ENCODE assay signal across 7 cellular contexts in the genomic region with DNA sequence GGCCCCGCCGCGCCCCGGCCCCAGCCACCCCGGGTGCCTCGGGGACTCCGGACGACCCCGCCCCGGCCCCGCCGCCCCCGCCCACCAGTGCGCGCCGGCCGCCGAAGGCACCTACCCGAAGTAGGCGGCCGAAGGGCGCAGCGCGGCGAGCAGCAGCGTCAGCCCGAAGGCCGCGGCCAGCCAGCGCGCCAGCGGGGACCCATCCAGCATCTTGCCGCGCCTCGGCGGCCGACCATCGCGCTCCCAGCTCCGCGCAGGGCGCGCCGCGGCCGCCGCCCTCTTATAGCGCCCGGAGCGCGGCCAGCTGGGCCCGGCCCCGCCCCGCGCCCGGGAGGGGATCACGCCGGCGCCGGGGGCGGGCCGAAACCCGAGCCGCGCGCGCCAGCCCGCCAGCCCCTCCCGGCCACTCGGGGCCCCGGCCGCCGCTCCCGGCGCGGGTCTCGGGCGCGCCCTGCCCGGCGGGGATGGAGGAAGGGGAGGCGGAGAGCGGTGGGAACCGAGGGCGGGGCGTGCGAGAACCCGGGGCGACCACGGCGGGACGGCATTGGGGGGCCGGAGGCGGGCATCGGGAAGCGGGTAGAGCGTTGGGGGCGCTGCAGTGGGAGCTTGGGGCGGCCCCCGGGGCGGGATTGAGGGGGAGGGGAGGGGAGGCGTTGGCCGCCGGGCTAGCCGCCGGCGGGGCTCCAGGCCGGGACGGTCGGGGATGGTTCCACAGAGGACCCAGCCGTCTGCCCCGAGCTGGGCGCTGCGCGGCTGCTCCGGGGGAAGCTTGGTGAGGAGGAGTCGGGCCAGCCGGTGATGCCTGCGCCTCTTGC. TPM values are rescaled to one million over a fixed set of nuclear protein-coding genes. Genes with fewer than 3 reads are reported as not detected.
DNase-seq lines count a peak whose midpoint lies in the region; ATAC-seq, FAIRE-seq and TF ChIP-seq lines count a peak whose summit lies in the region.

A gene with protein sequence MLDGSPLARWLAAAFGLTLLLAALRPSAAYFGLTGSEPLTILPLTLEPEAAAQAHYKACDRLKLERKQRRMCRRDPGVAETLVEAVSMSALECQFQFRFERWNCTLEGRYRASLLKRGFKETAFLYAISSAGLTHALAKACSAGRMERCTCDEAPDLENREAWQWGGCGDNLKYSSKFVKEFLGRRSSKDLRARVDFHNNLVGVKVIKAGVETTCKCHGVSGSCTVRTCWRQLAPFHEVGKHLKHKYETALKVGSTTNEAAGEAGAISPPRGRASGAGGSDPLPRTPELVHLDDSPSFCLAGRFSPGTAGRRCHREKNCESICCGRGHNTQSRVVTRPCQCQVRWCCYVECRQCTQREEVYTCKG (minus strand): TSS at position 255 of the 815 bp plus-strand sequence. CDS start 45 bp downstream, at position 210.

- TF ChIP-seq EP300 in H1 (IDR thresholded peaks at IDR 0.05; ENCODE audit: borderline replicate concordance in 1 of 2, low read depth in 2 of 2, low read length in 2 of 2) = no peak

- no peak within 1 kb of the TSS for H4K91ac ChIP-seq in H1 (replicated peaks; ENCODE audit: insufficient read length, low read length)

- peaks cover 0 to 6% of the 10 kb centered on the region in 2 experiments for H4K20me1 ChIP-seq in H1 (replicated peaks in 1 of 2; ENCODE audit: control insufficient read depth in 1 of 2, insufficient read depth in 2 of 2, low read length in 2 of 2)

- H3K4me3 ChIP-seq in SJCRH30 = peak within 1 kb of the TSS; percentile 78
- peak within 1 kb of the TSS; percentile 48 to 72 (median 68) for H3K4me3 ChIP-seq in H1 (ENCODE audit: extremely low read depth in 1 of 4, insufficient read depth in 2 of 4, low read depth in 3 of 4, low read length in 4 of 4)
- peak within 1 kb of the TSS; percentile 56 for H3K4me3 ChIP-seq in urinary bladder (ENCODE audit: low read depth, low read length)

- ATAC-seq in HG03432 (IDR thresholded peaks at IDR 0.05; ENCODE audit: unreplicated experiment) = peak; percentile 34
- ATAC-seq in memory B cell (ENCODE audit: low read depth) = peak; percentile 28

- POLR2A ChIA-PET in H1 (lab: Charles Lee; ENCODE audit: partially characterized antibody) = interaction anchor here (0.9 to 1.2 kb wide), 4 partner anchors 31 to 213 kb away, joined by 3 to 5 read pairs (median 4); a partner anchor contains a TSS

- H3K9ac ChIP-seq in H1 (replicated peaks in 1 of 4; ENCODE audit: extremely low read depth in 1 of 4, low read depth in 3 of 4, low read length in 3 of 4) = peak within 1 kb of the TSS; percentile 9 to 64 (median 46); a peak in 3 of 7 replicates

- peaks cover 4% of the 10 kb centered on the region for H3K4me1 Mint-ChIP-seq in memory B cell

- TF ChIP-seq POLR2A in H1 (IDR thresholded peaks at IDR 0.05; ENCODE audit: control extremely low read depth in 1 of 2, low read depth in 2 of 2, low read length in 2 of 2) = peak in 1 of 2 experiments; percentile 50; a peak in 1 of 3 replicates

- no peak for TF ChIP-seq RAD21 in H1 (IDR thresholded peaks at IDR 0.05 in 1 of 2, conservative IDR thresholded peaks at IDR 0.05 in 1 of 2; ENCODE audit: low read depth in 2 of 2, low read length in 2 of 2)

- H3K27ac ChIP-seq in SJCRH30 (peak within 1 kb of the TSS; percentile 44; the same call in 1 of the 2 replicates), H1 (ENCODE audit: low read depth, low read length) (no peak within 1 kb of the TSS), urinary bladder (ENCODE audit: low read depth) (peak within 1 kb of the TSS; percentile 65)

- no peaks in the 10 kb centered on the region for H3K36me3 Mint-ChIP-seq in memory B cell

- peak within 1 kb of the TSS; percentile 80 to 94 for H3K4me2 ChIP-seq in H1 (ENCODE audit: insufficient read depth in 1 of 2, low read depth in 2 of 2, low read length in 2 of 2)

- no peak within 1 kb of the TSS for H2BK20ac ChIP-seq in H1 (ENCODE audit: low read length)

- H4K8ac ChIP-seq in H1 (ENCODE audit: extremely low read depth, insufficient read depth, low read length) = peak within 1 kb of the TSS; percentile 57

- no peaks in the 10 kb centered on the region for H3K79me1 ChIP-seq in H1 (ENCODE audit: low read depth, low read length)

- H3K23me2 ChIP-seq in H1 (ENCODE audit: low read depth, low read length) = peaks cover 12% of the 10 kb centered on the region

- H3K4ac ChIP-seq in H1 (replicated peaks; ENCODE audit: insufficient read length, low read depth, low read length) = peak within 1 kb of the TSS; percentile 69

- H3K27me3 ChIP-seq in SJCRH30 = no peaks in the 10 kb centered on the region
- H3K27me3 ChIP-seq in H1 (replicated peaks in 1 of 4; ENCODE audit: control insufficient read depth in 3 of 4, extremely low read depth in 1 of 4, insufficient read depth in 3 of 4, low read length in 3 of 4) = peaks cover 9 to 22% (median 18%) of the 10 kb centered on the region in 4 experiments

- no peak within 1 kb of the TSS for H3K23ac ChIP-seq in H1 (ENCODE audit: insufficient read length)

- H3K79me2 ChIP-seq in H1 (ENCODE audit: control insufficient read depth in 1 of 2, insufficient read depth in 2 of 2, low read length in 2 of 2) = no peaks in the 10 kb centered on the region

- CTCF ChIA-PET in H1 (lab: Charles Lee; ENCODE audit: partially characterized antibody) = interaction anchor here (0.8 to 5.7 kb wide), 9 partner anchors 17 to 467 kb away, joined by 3 to 44 read pairs (median 4); no protein-coding TSS in a partner anchor

- no peak within 1 kb of the TSS for H4K5ac ChIP-seq in H1 (ENCODE audit: insufficient read length, low read depth, low read length)

- H3K27me3 Mint-ChIP-seq in memory B cell = peaks cover 17% of the 10 kb centered on the region

- H3K36me3 ChIP-seq in SJCRH30 (no peaks in the 10 kb centered on the region), H1 (ENCODE audit: control insufficient read depth in 2 of 4, insufficient read depth in 4 of 4, low read length in 3 of 4) (no peaks in the 10 kb centered on the region), urinary bladder (ENCODE audit: insufficient read depth) (no peaks in the 10 kb centered on the region)

- TF ChIP-seq CTCF in H1 (IDR thresholded peaks at IDR 0.05; ENCODE audit: control extremely low read depth in 1 of 3, insufficient read depth in 1 of 3, low read depth in 1 of 3, low read length in 3 of 3) = no peak

- H3K14ac ChIP-seq in H1 (ENCODE audit: insufficient read length) = no peak within 1 kb of the TSS

- peaks cover 19% of the 10 kb centered on the region for H3K4me1 ChIP-seq in SJCRH30
- H3K4me1 ChIP-seq in H1 (replicated peaks in 1 of 4; ENCODE audit: control insufficient read depth in 3 of 4, insufficient read depth in 4 of 4, low read length in 3 of 4) = peaks cover 0 to 19% (median 10%) of the 10 kb centered on the region in 4 experiments; a peak in 5 of 7 replicates
- no peaks in the 10 kb centered on the region for H3K4me1 ChIP-seq in urinary bladder (ENCODE audit: insufficient read depth)

- no peak within 1 kb of the TSS for H2BK15ac ChIP-seq in H1 (ENCODE audit: low read length)

- H3K4me3 Mint-ChIP-seq in memory B cell = peak within 1 kb of the TSS; percentile 60

- 1% methylated on average over 39 of the region's 119 CpGs; no CpG with 5 or more reads in 1 of the 2 experiments for WGBS in H1 (ENCODE audit: extremely low coverage in 1 of 2, insufficient coverage in 1 of 2, insufficient read length in 1 of 2, insufficient replicate concordance in 2 of 2, low coverage in 1 of 2, low lambda C conversion rate in 2 of 2, missing lambda C conversion rate in 1 of 2), 2 experiments
- under 1% methylated on average over 119 of the region's 119 CpGs for WGBS in urinary bladder

- H2AK5ac ChIP-seq in H1 (ENCODE audit: low read depth, low read length) = no peak within 1 kb of the TSS

- peak within 1 kb of the TSS; percentile 98 for H2AFZ ChIP-seq in H1 (ENCODE audit: low read length)

- no peak within 1 kb of the TSS for H2BK120ac ChIP-seq in H1 (replicated peaks; ENCODE audit: low read depth, low read length)

- no peak for FAIRE-seq in H1 (lab: Jason Lieb, UNC)

- H3K9me3 Mint-ChIP-seq in memory B cell = no peaks in the 10 kb centered on the region

- peak; percentile 71 for DNase-seq in EH (ENCODE audit: low read depth)
- DNase-seq in SJCRH30 = peak; percentile 63 to 86
- DNase-seq in H1 (ENCODE audit: low read depth in 1 of 2, low spot score in 2 of 2) = peak in 1 of 2 experiments; percentile 78
- DNase-seq in memory B cell (ENCODE audit: low spot score in 2 of 2) = no peak
- DNase-seq in NK-92 (lab: John Stamatoyannopoulos, UW; ENCODE audit: unreplicated experiment) = no peak

- peak within 1 kb of the TSS; percentile 78 for H3K18ac ChIP-seq in H1 (ENCODE audit: extremely low read depth, low read length)

- no peak within 1 kb of the TSS for H2BK5ac ChIP-seq in H1 (ENCODE audit: low read depth, low read length)

- H2BK12ac ChIP-seq in H1 (ENCODE audit: low read depth, low read length) = no peak within 1 kb of the TSS

- H3K9me3 ChIP-seq in SJCRH30 (replicated peaks) (no peaks in the 10 kb centered on the region), H1 (ENCODE audit: insufficient read depth in 2 of 2, low read depth in 1 of 2, low read length in 1 of 2) (no peaks in the 10 kb centered on the region)

- H3K27ac Mint-ChIP-seq in memory B cell = no peak within 1 kb of the TSS

- H3K56ac ChIP-seq in H1 (replicated peaks; ENCODE audit: insufficient read length, low read depth, low read length) = peak within 1 kb of the TSS; percentile 12

TF ChIP-seq in H1, 55 proteins besides CTCF, POLR2A, EP300 and RAD21 (continues in another document):
- TF ChIP-seq TCF12 (IDR thresholded peaks at IDR 0.05; ENCODE audit: low read depth, low read length) = no peak
- TF ChIP-seq KDM4A (IDR thresholded peaks at IDR 0.05; ENCODE audit: low read depth, low read length, severe bottlenecking) = peak; percentile 64
- TF ChIP-seq EGR1 (IDR thresholded peaks at IDR 0.05; ENCODE audit: borderline replicate concordance, low read depth, low read length) = peak; percentile 25; the same call in 1 of the 2 replicates
- TF ChIP-seq TBP (IDR thresholded peaks at IDR 0.05; ENCODE audit: low read depth, low read length) = peak; percentile 38; the same call in 1 of the 2 replicates
- peak; percentile 27; the same call in 1 of the 2 replicates for TF ChIP-seq TAF1 (IDR thresholded peaks at IDR 0.05; ENCODE audit: low read depth, low read length)
- peak; percentile 11; the same call in 1 of the 2 replicates for TF ChIP-seq RBBP5 (IDR thresholded peaks at IDR 0.05; ENCODE audit: borderline replicate concordance, low read depth, low read length)

RNA-seq across cellular contexts. Expression of the gene that starts here (rescaled TPM):
- 0.79 and 1.1 TPM in 2 replicates for total RNA-seq in SJCRH30 (2014; rRNA removed; shearing (Covaris generic))
- 0.78 and 1.1 TPM in 2 replicates for total RNA-seq in H1 (2021; fragmentation: NEBNext Ultra II Directional; extraction: Animal tissue kit (Norgen Biotek cat#: 25700))
- polyA plus RNA-seq in H1 (2011; rRNA removed) = 1.5 and 2.2 TPM in 2 replicates
- 2.0 TPM for polyA plus RNA-seq in H1 (2011; cell fraction: cytosol; rRNA removed)
- polyA plus RNA-seq in H1 (2011; cell fraction: nucleus; rRNA removed) = 3.0 TPM
- polyA plus RNA-seq in H1 (2012, experiment 1 of 2) = 1.4 to 2.0 TPM (median 1.9 TPM) in 4 replicates
- 0.67 TPM for polyA plus RNA-seq in H1 (2012, experiment 2 of 2)
- 0.41 TPM for polyA plus RNA-seq in H1 (2013, experiment 1 of 2)
- 0.50 TPM for polyA plus RNA-seq in H1 (2013, experiment 2 of 2)
- polyA minus RNA-seq in H1 (2011; rRNA and poly(A)+ RNA removed) = 1.9 and 2.1 TPM in 2 replicates
- 0.95 TPM for polyA minus RNA-seq in H1 (2011; cell fraction: cytosol; rRNA and poly(A)+ RNA removed)
- 1.2 TPM for polyA minus RNA-seq in H1 (2011; cell fraction: nucleus; rRNA and poly(A)+ RNA removed)
- total RNA-seq in urinary bladder = 2.7 TPM
- polyA plus RNA-seq in urinary bladder = 9.4 TPM

Comparison
In these comparisons a context has a peak if more than half of its experiments do, and no peak if none do; other contexts are left out.
1. DNase-seq: peak in EH (single experiment) and SJCRH30 (2 of 2); none in memory B cell (0 of 2) and NK-92 (single experiment).
2. Peak in every context shown above with its lines, with median percentiles within 50 percentile points of each other: H3K4me3 ChIP-seq.